Comparison of ENCODE assay signal across 15 cellular contexts in genomic region chr6:129134535-129134934, GRCh38.
A peak's percentile ranks its signal among the peaks of the same experiment; 100 is the strongest.
DNase-seq lines count a peak whose midpoint lies in the region; ATAC-seq and TF ChIP-seq lines count a peak whose summit lies in the region.
"Had no signal": no experiment of that assay in that cellular context is flagged by ENCODE, and none has a peak within 500 bp of the region (broad histone marks: within the 10 kb centered on the region; RNA-seq: fewer than 3 reads in every experiment).

No MANE protein-coding gene starts in this region.

- intact Hi-C loops in Right ventricle myocardium inferior (cut with DNase I): loop anchor here (2.0 to 5.0 kb wide), 2 partner anchors 246 to 327 kb away; no protein-coding TSS in a partner anchor
- intact Hi-C loops in cardiac septum (cut with DNase I): loop anchor here (10.0 kb wide), 1 partner anchor 250 kb away; the partner anchor contains the start of gene LAMA2
- intact Hi-C loops in heart right ventricle (cut with DNase I): loop anchor here in 3 of 10 donors (2.0 to 10.0 kb wide), 5 partner anchors 18 to 250 kb away; partner anchors contain the start of gene LAMA2 (in 2 of the 3)
- intact Hi-C loops in vagina (cut with DNase I): no loop called here

- POLR2A ChIA-PET in T-cell (lab: Charles Lee): no interaction called here

- no peaks in the 10 kb centered on the region for H3K4me1 Mint-ChIP-seq in T-cell
- H3K4me1 Mint-ChIP-seq: CD4-positive, alpha-beta memory T cell; memory B cell had no signal

- no peaks in the 10 kb centered on the region for H3K36me3 Mint-ChIP-seq in T-cell
- H3K36me3 Mint-ChIP-seq: CD4-positive, alpha-beta memory T cell; memory B cell had no signal

- H3K27ac Mint-ChIP-seq in T-cell: no peak overlapping the region
- H3K27ac Mint-ChIP-seq: activated naive CD4-positive, alpha-beta T cell treated with anti-CD3 and anti-CD28 coated beads for 36 hours; CD4-positive, alpha-beta memory T cell; memory B cell had no signal

- H3K9me3 Mint-ChIP-seq in T-cell: no peaks in the 10 kb centered on the region
- H3K9me3 Mint-ChIP-seq: activated naive CD4-positive, alpha-beta T cell treated with anti-CD3 and anti-CD28 coated beads for 36 hours; CD4-positive, alpha-beta memory T cell; memory B cell had no signal

- H3K27me3 ChIP-seq in heart right ventricle: no peaks in the 10 kb centered on the region
- H3K27me3 ChIP-seq in rectal smooth muscle tissue (ENCODE audit: control insufficient read depth, insufficient read depth, low read length): no peaks in the 10 kb centered on the region
- H3K27me3 ChIP-seq in vagina: no peaks in the 10 kb centered on the region

- CTCF ChIA-PET in T-cell (lab: Charles Lee): no interaction called here

- TF ChIP-seq CTCF in heart right ventricle (IDR thresholded peaks at IDR 0.05) (peak in 2 of 9 donors; percentile 21 to 41), vagina (IDR thresholded peaks at IDR 0.05) (no peak)

- ATAC-seq in Right ventricle myocardium inferior (peak; percentile 23), heart right ventricle (peak in 7 of 8 donors; percentile 28 to 72 (median 52)), T-cell (replicated peaks in 1 of 4) (no peak), GM21825 (IDR thresholded peaks at IDR 0.05; ENCODE audit: unreplicated experiment) (no peak)

- no peak overlapping the region for H3K4me3 ChIP-seq in heart right ventricle
- no peak overlapping the region for H3K4me3 ChIP-seq in rectal smooth muscle tissue (ENCODE audit: low read length)
- H3K4me3 ChIP-seq in vagina: no peak overlapping the region

- H3K9me3 ChIP-seq in heart right ventricle (no peaks in the 10 kb centered on the region), vagina (no peaks in the 10 kb centered on the region)

- H3K36me3 ChIP-seq in heart right ventricle (no peaks in the 10 kb centered on the region), rectal smooth muscle tissue (ENCODE audit: control insufficient read depth, insufficient read depth, low read length) (no peaks in the 10 kb centered on the region), vagina (no peaks in the 10 kb centered on the region)

- H3K9ac ChIP-seq in rectal smooth muscle tissue (ENCODE audit: low read length): no peak overlapping the region

- H3K4me3 Mint-ChIP-seq in T-cell: no peak overlapping the region
- H3K4me3 Mint-ChIP-seq: activated naive CD4-positive, alpha-beta T cell treated with anti-CD3 and anti-CD28 coated beads for 36 hours; CD4-positive, alpha-beta memory T cell; memory B cell had no signal

- H3K27ac ChIP-seq in heart right ventricle (peak overlapping the region; percentile 36 to 92 (median 70)), rectal smooth muscle tissue (ENCODE audit: low read depth, low read length) (peak overlapping the region; percentile 19), vagina (peak overlapping the region; percentile 89)
- H3K27ac ChIP-seq: epithelial cell of prostate had no signal

- peaks cover 8 to 93% (median 74%) of the 10 kb centered on the region in 9 donors for H3K4me1 ChIP-seq in heart right ventricle
- H3K4me1 ChIP-seq in rectal smooth muscle tissue (ENCODE audit: control insufficient read depth, insufficient read depth, low read length): no peaks in the 10 kb centered on the region
- H3K4me1 ChIP-seq in vagina: peaks cover 30% of the 10 kb centered on the region

- TF ChIP-seq POLR2A in vagina (IDR thresholded peaks at IDR 0.05): no peak

- H3K27me3 Mint-ChIP-seq in T-cell: peaks cover 4 to 11% of the 10 kb centered on the region in 2 donors

- DNase-seq in Right ventricle myocardium inferior (ENCODE audit: missing footprints) (no peak), cardiac septum (ENCODE audit: low spot score) (no peak), heart right ventricle (no peak), vagina (ENCODE audit: extremely low spot score in 2 of 2) (no peak), T-cell (no peak), SHP77 (lab: John Stamatoyannopoulos, UW) (no peak)
- DNase-seq: activated naive CD4-positive, alpha-beta T cell treated with anti-CD3 and anti-CD28 coated beads for 36 hours; CD4-positive, alpha-beta memory T cell; central memory CD4-positive, alpha-beta T cell; NCI-H2081; NCI-H69 had no signal

Comparison
In these comparisons a context has a peak if more than half of its experiments do, and no peak if none do; other contexts are left out.
1. ATAC-seq: peak in Right ventricle myocardium inferior (single experiment) and heart right ventricle (7 of 8); none in T-cell (0 of 4) and GM21825 (single experiment).
2. H3K27ac ChIP-seq: peak in every context shown above with its lines; median percentile 89 in vagina; 70 in heart right ventricle; 19 in rectal smooth muscle tissue.